32 cellular contexts compared by ENCODE assay signal in genomic region chr3:129878355-129878754, GRCh38. TPM values are rescaled to one million over a fixed set of nuclear protein-coding genes. Genes with fewer than 3 reads are reported as not detected.
DNase-seq lines count a peak whose midpoint lies in the region; ATAC-seq and TF ChIP-seq lines count a peak whose summit lies in the region.
"Had no signal": no experiment of that assay in that cellular context is flagged by ENCODE, and none has a peak within 500 bp of the region (broad histone marks: within the 10 kb centered on the region; RNA-seq: fewer than 3 reads in every experiment).

No MANE protein-coding gene starts in this region.

- no peak for TF ChIP-seq POLR2A in GM18505 (IDR thresholded peaks at IDR 0.05; ENCODE audit: borderline replicate concordance, extremely low read depth, insufficient read depth, insufficient read length)

- DNase-seq in SIG-M5 treated with dmso at 0.1 percent for 504 hours (lab: John Stamatoyannopoulos, UW; ENCODE audit: unreplicated experiment): peak; percentile 13
- DNase-seq in SIG-M5 (lab: John Stamatoyannopoulos, UW): no peak
- peak; percentile 24 for DNase-seq in OCI-M1 (lab: John Stamatoyannopoulos, UW)
- peak; percentile 53 for DNase-seq in epithelial cell of esophagus (ENCODE audit: low read depth)
- DNase-seq in type B pancreatic cell (ENCODE audit: extremely low spot score, unreplicated experiment): no peak
- no peak for DNase-seq in activated CD4-positive, alpha-beta T cell treated with anti-CD3 and anti-CD28 coated beads for 48 hours
- DNase-seq: activated CD4-positive, alpha-beta memory T cell treated with anti-CD3 and anti-CD28 coated beads for 36 hours; activated naive CD4-positive, alpha-beta T cell treated with anti-CD3 and anti-CD28 coated beads, Interleukin-2, amount 10 ng/mL, durations not matched to agents 7 days and 5 days; adrenal gland; CD4-positive, alpha-beta T cell; hippocampal formation; KBM-7; lower lobe of right lung; MM.1S; mucosa of descending colon; NCI-H1417 treated with DMSO at 0.1 percent for 48 hours; NCI-H2029 treated with DMSO at 0.1 percent for 48 hours; NCI-H446 treated with DMSO at 0.1 percent for 48 hours; NCI-H82; ovary; retina; stimulated activated naive B cell treated with anti-CD40 and anti-IgM and Interleukin-4, amounts not matched to agents 10 μg/mL and 1 μg/mL and 100 μg/mL, for 72 hours; substantia nigra; T-helper 17 cell; upper lobe of right lung had no signal

- peaks cover 10% of the 10 kb centered on the region for H3K4me1 Mint-ChIP-seq in type B pancreatic cell (ENCODE audit: unreplicated experiment)
- H3K4me1 Mint-ChIP-seq: activated naive CD4-positive, alpha-beta T cell treated with anti-CD3 and anti-CD28 coated beads, Interleukin-2, amount 10 ng/mL, durations not matched to agents 7 days and 5 days had no signal

- H3K4me3 Mint-ChIP-seq in type B pancreatic cell: peak overlapping the region; percentile 79
- H3K4me3 Mint-ChIP-seq: activated CD4-positive, alpha-beta memory T cell treated with anti-CD3 and anti-CD28 coated beads for 36 hours; activated naive CD4-positive, alpha-beta T cell treated with anti-CD3 and anti-CD28 coated beads, Interleukin-2, amount 10 ng/mL, durations not matched to agents 7 days and 5 days; activated T-helper 1 cell treated with anti-CD3 and anti-CD28 coated beads, Interleukin-12 subunit alpha, Interleukin-12 subunit beta, Interleukin-2, Interleukin-4 antibody, amounts not matched to agents 30 ng/mL and 10 ng/mL and 1 ng/mL, durations not matched to agents 14 hours and 24 hours and 36 hours; CD4-positive, alpha-beta T cell; nephron; stimulated activated naive B cell treated with anti-CD40 and anti-IgM and Interleukin-4, amounts not matched to agents 10 μg/mL and 1 μg/mL and 100 μg/mL, for 72 hours; T-helper 17 cell had no signal

- H3K27me3 Mint-ChIP-seq in type B pancreatic cell: no peaks in the 10 kb centered on the region
- H3K27me3 Mint-ChIP-seq: activated CD4-positive, alpha-beta memory T cell treated with anti-CD3 and anti-CD28 coated beads for 36 hours; activated naive CD4-positive, alpha-beta T cell treated with anti-CD3 and anti-CD28 coated beads, Interleukin-2, amount 10 ng/mL, durations not matched to agents 7 days and 5 days; CD4-positive, alpha-beta T cell; stimulated activated naive B cell treated with anti-CD40 and anti-IgM and Interleukin-4, amounts not matched to agents 10 μg/mL and 1 μg/mL and 100 μg/mL, for 72 hours; T-helper 17 cell had no signal

- ATAC-seq in GM18505 (IDR thresholded peaks at IDR 0.05; ENCODE audit: unreplicated experiment) (no peak), GM21529 (IDR thresholded peaks at IDR 0.05; ENCODE audit: unreplicated experiment) (no peak)
- ATAC-seq: activated CD4-positive, CD25-positive, alpha-beta regulatory T cell treated with anti-CD3 and anti-CD28 coated beads, Interleukin-2, amount 50 U/mL, for 24 hours; lower lobe of right lung; mucosa of descending colon; Right ventricle myocardium inferior; stimulated activated naive B cell treated with anti-CD40 and anti-IgM and Interleukin-4, amounts not matched to agents 10 μg/mL and 1 μg/mL and 100 μg/mL, for 72 hours; T-helper 17 cell; upper lobe of right lung had no signal

- no peak overlapping the region for H3K4me3 ChIP-seq in epithelial cell of esophagus (ENCODE audit: low read length)
- H3K4me3 ChIP-seq: adrenal gland, lower lobe of right lung, mucosa of descending colon, ovary, skin epidermis, upper lobe of right lung had no signal

- peak overlapping the region; percentile 82 for H3K27ac Mint-ChIP-seq in type B pancreatic cell
- H3K27ac Mint-ChIP-seq: activated CD4-positive, alpha-beta memory T cell treated with anti-CD3 and anti-CD28 coated beads for 36 hours; activated naive CD4-positive, alpha-beta T cell treated with anti-CD3 and anti-CD28 coated beads, Interleukin-2, amount 10 ng/mL, durations not matched to agents 7 days and 5 days; activated T-helper 1 cell treated with anti-CD3 and anti-CD28 coated beads, Interleukin-12 subunit alpha, Interleukin-12 subunit beta, Interleukin-2, Interleukin-4 antibody, amounts not matched to agents 30 ng/mL and 10 ng/mL and 1 ng/mL, durations not matched to agents 14 hours and 24 hours and 36 hours; CD4-positive, alpha-beta T cell; nephron; stimulated activated naive B cell treated with anti-CD40 and anti-IgM and Interleukin-4, amounts not matched to agents 10 μg/mL and 1 μg/mL and 100 μg/mL, for 72 hours; T-helper 17 cell had no signal

- TF ChIP-seq CTCF in epithelial cell of esophagus (IDR thresholded peaks at IDR 0.05; ENCODE audit: insufficient read depth, low read depth, low read length, missing control alignments) (no peak), type B pancreatic cell (conservative IDR thresholded peaks at IDR 0.05) (no peak)

- peaks cover 40% of the 10 kb centered on the region for H3K36me3 Mint-ChIP-seq in type B pancreatic cell

- peaks cover 5% of the 10 kb centered on the region for H3K9me3 Mint-ChIP-seq in type B pancreatic cell
- H3K9me3 Mint-ChIP-seq: activated CD4-positive, alpha-beta memory T cell treated with anti-CD3 and anti-CD28 coated beads for 36 hours; activated naive CD4-positive, alpha-beta T cell treated with anti-CD3 and anti-CD28 coated beads, Interleukin-2, amount 10 ng/mL, durations not matched to agents 7 days and 5 days; activated T-helper 1 cell treated with anti-CD3 and anti-CD28 coated beads, Interleukin-12 subunit alpha, Interleukin-12 subunit beta, Interleukin-2, Interleukin-4 antibody, amounts not matched to agents 30 ng/mL and 10 ng/mL and 1 ng/mL, durations not matched to agents 14 hours and 24 hours and 36 hours; CD4-positive, alpha-beta T cell; stimulated activated naive B cell treated with anti-CD40 and anti-IgM and Interleukin-4, amounts not matched to agents 10 μg/mL and 1 μg/mL and 100 μg/mL, for 72 hours had no signal

RNA-seq across cellular contexts. Expression of gene TMCC1, which starts 15.2 kb away (rescaled TPM):
- total RNA-seq in type B pancreatic cell (ENCODE audit: low replicate concordance): 46.9 and 50.8 TPM in 2 replicates

Comparison
In these comparisons a context has a peak if more than half of its experiments do, and no peak if none do; other contexts are left out.
1. DNase-seq: peak in SIG-M5 treated with dmso at 0.1 percent for 504 hours (single experiment), OCI-M1 (single experiment) and epithelial cell of esophagus (single experiment); none in SIG-M5 (single experiment), type B pancreatic cell (single experiment) and activated CD4-positive, alpha-beta T cell treated with anti-CD3 and anti-CD28 coated beads for 48 hours (single experiment).